12 cellular contexts compared by ENCODE assay signal in the genomic region with DNA sequence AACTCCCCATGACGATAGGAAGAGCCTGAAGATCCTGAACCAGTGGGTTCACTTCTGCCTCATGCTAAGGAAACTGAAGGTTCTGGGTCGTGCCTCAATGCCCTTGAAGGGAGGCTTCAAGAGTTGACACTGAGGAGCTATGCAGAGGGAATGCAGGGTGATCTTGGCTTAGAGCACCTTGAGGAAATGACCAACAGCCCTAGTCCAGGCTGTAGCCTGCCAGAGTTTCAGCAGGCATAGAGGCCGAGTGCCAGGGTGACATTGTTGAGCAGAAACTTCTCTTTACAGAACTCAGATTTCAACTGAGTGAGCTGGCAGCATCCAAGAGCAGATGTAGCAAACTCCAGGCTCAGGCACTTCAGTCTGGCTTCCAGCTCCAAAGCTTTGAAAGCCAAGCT. TPM values are rescaled to one million over a fixed set of nuclear protein-coding genes. Genes with fewer than 3 reads are reported as not detected.
A peak's percentile ranks its signal among the peaks of the same experiment; 100 is the strongest.
DNase-seq lines count a peak whose midpoint lies in the region; ATAC-seq and TF ChIP-seq lines count a peak whose summit lies in the region.
"Had no signal": no experiment of that assay in that cellular context is flagged by ENCODE, and none has a peak within 500 bp of the region (broad histone marks: within the 10 kb centered on the region; RNA-seq: fewer than 3 reads in every experiment).

No MANE protein-coding gene starts in this region.

- ATAC-seq in heart left ventricle: peak in 3 of 4 donors; percentile 26 to 84 (median 84)
- ATAC-seq in GM21737 (IDR thresholded peaks at IDR 0.05; ENCODE audit: unreplicated experiment): no peak
- ATAC-seq in HG03025 (IDR thresholded peaks at IDR 0.05; ENCODE audit: low FRiP score, unreplicated experiment): no peak

- TF ChIP-seq CTCF in heart left ventricle (IDR thresholded peaks at IDR 0.05): no peak

- DNase-seq in AG20443 (ENCODE audit: low spot score): peak; percentile 72
- peak; percentile 11 for DNase-seq in SW480 (ENCODE audit: low spot score)
- DNase-seq in heart left ventricle: peak in 3 of 5 donors; percentile 12 to 36 (median 21)
- peak in 29 of 56 donors; percentile 1 to 60 (median 17) for DNase-seq in nucleus accumbens (lab: John Stamatoyannopoulos, UW)
- no peak for DNase-seq in amniotic stem cell (lab: John Stamatoyannopoulos, UW)
- DNase-seq in NCI-H1417 (lab: John Stamatoyannopoulos, UW): no peak
- DNase-seq: activated CD4-positive, alpha-beta memory T cell treated with anti-CD3 and anti-CD28 coated beads for 36 hours; endodermal cell; NCI-H526 treated with DMSO at 0.1 percent for 48 hours; stimulated activated naive CD4-positive, alpha-beta T cell treated with Interleukin-2 at 50 U/mL for 16 hours had no signal

- 33 to 47% (median 39%) methylated on average over 3 of the region's 3 CpGs for WGBS in heart left ventricle, 4 donors

- intact Hi-C loops in heart left ventricle (cut with DNase I): no loop called here

- no peak for TF ChIP-seq POLR2A in heart left ventricle (IDR thresholded peaks at IDR 0.05)

- H3K4me3 ChIP-seq in heart left ventricle: no peak overlapping the region

- no peaks in the 10 kb centered on the region for H3K36me3 ChIP-seq in heart left ventricle

- H3K9me3 ChIP-seq in heart left ventricle: no peaks in the 10 kb centered on the region

- H3K27me3 ChIP-seq in heart left ventricle: no peaks in the 10 kb centered on the region

- H3K27ac ChIP-seq in heart left ventricle: peak overlapping the region in 2 of 12 donors; percentile 11 to 46

- H3K4me1 ChIP-seq in heart left ventricle: peaks cover 0 to 9% (median 0%) of the 10 kb centered on the region in 12 donors

RNA-seq across cellular contexts. Expression of a gene that starts 23.1 kb away (rescaled TPM):
- total RNA-seq in heart left ventricle: 100 to 1,000 TPM in 7 of 9 donors, 10 to 100 TPM in 2; 94.2 to 134 (median 114) TPM
- polyA plus RNA-seq in heart left ventricle: 10 to 100 TPM; 35.4 to 55.4 TPM

Comparison
In these comparisons a context has a peak if more than half of its experiments do, and no peak if none do; other contexts are left out.
1. DNase-seq: peak in AG20443 (single experiment), SW480 (single experiment), heart left ventricle (3 of 5) and nucleus accumbens (29 of 56); none in amniotic stem cell (single experiment) and NCI-H1417 (0 of 3).
2. ATAC-seq: peak in heart left ventricle (3 of 4); none in GM21737 (single experiment) and HG03025 (single experiment).